Comparison of ENCODE assay signal across 20 cellular contexts in genomic region chr9:35944173-35944572, GRCh38. TPM values are rescaled to one million over a fixed set of nuclear protein-coding genes. Genes with fewer than 3 reads are reported as not detected.
A peak's percentile ranks its signal among the peaks of the same experiment; 100 is the strongest.
DNase-seq lines count a peak whose midpoint lies in the region; ATAC-seq and TF ChIP-seq lines count a peak whose summit lies in the region.
"Had no signal": no experiment of that assay in that cellular context is flagged by ENCODE, and none has a peak within 500 bp of the region (broad histone marks: within the 10 kb centered on the region; RNA-seq: fewer than 3 reads in every experiment).

No MANE protein-coding gene starts in this region.

- no peak for TF ChIP-seq EP300 in transverse colon (IDR thresholded peaks at IDR 0.05; ENCODE audit: low read depth)

- H3K27ac ChIP-seq in transverse colon, result peak overlapping the region; percentile 54 to 74 (median 71)
- no peak overlapping the region for H3K27ac ChIP-seq in upper lobe of right lung
- H3K27ac ChIP-seq: C4-2B had no signal

- H3K4me3 ChIP-seq in transverse colon, result no peak overlapping the region
- no peak overlapping the region for H3K4me3 ChIP-seq in upper lobe of right lung

- H3K36me3 Mint-ChIP-seq in activated naive CD4-positive, alpha-beta T cell treated with anti-CD3 and anti-CD28 coated beads, Interleukin-2, amount 50 U/mL, for 24 hours, result no peaks in the 10 kb centered on the region
- no peaks in the 10 kb centered on the region for H3K36me3 Mint-ChIP-seq in activated naive CD4-positive, alpha-beta T cell treated with anti-CD3 and anti-CD28 coated beads, Interleukin-2, amount 10 ng/mL, durations not matched to agents 7 days and 5 days
- H3K36me3 Mint-ChIP-seq in activated CD8-positive, alpha-beta T cell treated with anti-CD3 and anti-CD28 coated beads for 36 hours (ENCODE audit: low read depth), result no peaks in the 10 kb centered on the region

- intact Hi-C loops in left colon (cut with DNase I, micrococcal nuclease) (no loop called here), transverse colon (cut with DNase I; ENCODE audit: low total_unique reads) (loop anchor here (1.0 kb wide), 1 partner anchor 9 kb away; no protein-coding TSS in a partner anchor), upper lobe of right lung (cut with DNase I) (no loop called here)
- intact Hi-C loops in activated CD8-positive, alpha-beta T cell treated with anti-CD3 and anti-CD28 coated beads for 36 hours (cut with micrococcal nuclease), result loop anchor here (5.0 kb wide), 1 partner anchor 37 kb away; the partner anchor contains the start of genes HRCT1 and SPAAR

- no peaks in the 10 kb centered on the region for H3K27me3 Mint-ChIP-seq in activated naive CD4-positive, alpha-beta T cell treated with anti-CD3 and anti-CD28 coated beads, Interleukin-2, amount 50 U/mL, for 24 hours
- H3K27me3 Mint-ChIP-seq in activated naive CD4-positive, alpha-beta T cell treated with anti-CD3 and anti-CD28 coated beads, Interleukin-2, amount 10 ng/mL, durations not matched to agents 7 days and 5 days, result peaks cover 8% of the 10 kb centered on the region
- no peaks in the 10 kb centered on the region for H3K27me3 Mint-ChIP-seq in activated CD8-positive, alpha-beta T cell treated with anti-CD3 and anti-CD28 coated beads for 36 hours

- H3K9me3 Mint-ChIP-seq in activated naive CD4-positive, alpha-beta T cell treated with anti-CD3 and anti-CD28 coated beads, Interleukin-2, amount 50 U/mL, for 24 hours, result no peaks in the 10 kb centered on the region
- no peaks in the 10 kb centered on the region for H3K9me3 Mint-ChIP-seq in activated naive CD4-positive, alpha-beta T cell treated with anti-CD3 and anti-CD28 coated beads, Interleukin-2, amount 10 ng/mL, durations not matched to agents 7 days and 5 days
- H3K9me3 Mint-ChIP-seq in activated CD8-positive, alpha-beta T cell treated with anti-CD3 and anti-CD28 coated beads for 36 hours, result no peaks in the 10 kb centered on the region

- H3K36me3 ChIP-seq in transverse colon (no peaks in the 10 kb centered on the region), upper lobe of right lung (no peaks in the 10 kb centered on the region)

- TF ChIP-seq CTCF in transverse colon (IDR thresholded peaks at IDR 0.05), result no peak
- TF ChIP-seq CTCF in upper lobe of right lung (IDR thresholded peaks at IDR 0.05), result no peak
- no peak for TF ChIP-seq CTCF in activated CD8-positive, alpha-beta T cell treated with anti-CD3 and anti-CD28 coated beads for 36 hours (IDR thresholded peaks at IDR 0.05)

- no peak for TF ChIP-seq POLR2A in transverse colon (IDR thresholded peaks at IDR 0.05)

- H3K4me3 Mint-ChIP-seq in activated naive CD4-positive, alpha-beta T cell treated with anti-CD3 and anti-CD28 coated beads, Interleukin-2, amount 50 U/mL, for 24 hours, result peak overlapping the region; percentile 34
- H3K4me3 Mint-ChIP-seq in activated naive CD4-positive, alpha-beta T cell treated with anti-CD3 and anti-CD28 coated beads, Interleukin-2, amount 10 ng/mL, durations not matched to agents 7 days and 5 days, result no peak overlapping the region
- no peak overlapping the region for H3K4me3 Mint-ChIP-seq in activated CD8-positive, alpha-beta T cell treated with anti-CD3 and anti-CD28 coated beads for 36 hours

- ATAC-seq in left colon (peak; percentile 11), upper lobe of right lung (no peak)
- no peak for ATAC-seq in stimulated activated naive CD8-positive, alpha-beta T cell treated with anti-CD3 and anti-CD28 coated beads, Interleukin-15, Interleukin-2, amounts not matched to agents 100 U/mL and 50 U/mL, for 24 hours
- no peak for ATAC-seq in activated CD8-positive, alpha-beta T cell treated with anti-CD3 and anti-CD28 coated beads for 36 hours

- H3K4me1 ChIP-seq in transverse colon (peaks cover 5 to 66% (median 47%) of the 10 kb centered on the region in 4 donors), upper lobe of right lung (peaks cover 16% of the 10 kb centered on the region)

- no peak for DNase-seq in activated naive CD4-positive, alpha-beta T cell treated with anti-CD3 and anti-CD28 coated beads, Interleukin-2, amount 10 ng/mL, durations not matched to agents 7 days and 5 days
- DNase-seq in NCI-H2227 treated with DMSO at 0.1 percent for 48 hours (lab: John Stamatoyannopoulos, UW) (peak; percentile 3), left colon (peak in 1 of 2 donors; percentile 39), transverse colon (no peak), upper lobe of right lung (no peak)
- DNase-seq in stimulated activated naive CD8-positive, alpha-beta T cell treated with anti-CD3 and anti-CD28 coated beads, Interleukin-15, Interleukin-2, amounts not matched to agents 100 U/mL and 50 U/mL, for 24 hours, result no peak
- no peak for DNase-seq in activated CD8-positive, alpha-beta T cell treated with anti-CD3 and anti-CD28 coated beads for 36 hours
- DNase-seq: DMS79; HCEC 1CT; NCI-H1048; NCI-H146; NCI-H2081 treated with DMSO at 0.1 percent for 48 hours; NCI-H345; NCI-H69; NK-92 treated with Interleukin-12 subunit alpha and Interleukin-12 subunit beta, amount 100 ng/mL, for 24 hours; OCI-M1 had no signal

- POLR2A ChIA-PET in activated CD8-positive, alpha-beta T cell treated with anti-CD3 and anti-CD28 coated beads for 36 hours (lab: Charles Lee), result interaction anchor here (0.6 kb wide), 1 partner anchor 877 kb away, joined by 3 read pairs; no protein-coding TSS in a partner anchor

- CTCF ChIA-PET in activated naive CD4-positive, alpha-beta T cell treated with anti-CD3 and anti-CD28 coated beads, Interleukin-2, amount 10 ng/mL, durations not matched to agents 7 days and 5 days (lab: Charles Lee), result interaction anchor here (1.1 to 8.9 kb wide), 13 partner anchors 9 to 80 kb away, joined by 3 to 132 read pairs (median 7); partner anchors contain the start of genes HRCT1, OR2S2 and SPAAR
- CTCF ChIA-PET in activated CD8-positive, alpha-beta T cell treated with anti-CD3 and anti-CD28 coated beads for 36 hours (lab: Charles Lee), result interaction anchor here (0.9 to 9.4 kb wide), 23 partner anchors 8 to 223 kb away, joined by 3 to 147 read pairs (median 5); partner anchors contain the start of genes HRCT1, OR2S2 and SPAAR

- H3K27ac Mint-ChIP-seq in activated naive CD4-positive, alpha-beta T cell treated with anti-CD3 and anti-CD28 coated beads, Interleukin-2, amount 50 U/mL, for 24 hours, result peak overlapping the region; percentile 79
- no peak overlapping the region for H3K27ac Mint-ChIP-seq in activated naive CD4-positive, alpha-beta T cell treated with anti-CD3 and anti-CD28 coated beads, Interleukin-2, amount 10 ng/mL, durations not matched to agents 7 days and 5 days
- no peak overlapping the region for H3K27ac Mint-ChIP-seq in activated CD8-positive, alpha-beta T cell treated with anti-CD3 and anti-CD28 coated beads for 36 hours

- H3K27me3 ChIP-seq in transverse colon (no peaks in the 10 kb centered on the region), upper lobe of right lung (no peaks in the 10 kb centered on the region)

- H3K4me1 Mint-ChIP-seq in activated naive CD4-positive, alpha-beta T cell treated with anti-CD3 and anti-CD28 coated beads, Interleukin-2, amount 50 U/mL, for 24 hours, result peaks cover 76% of the 10 kb centered on the region
- peaks cover 41% of the 10 kb centered on the region for H3K4me1 Mint-ChIP-seq in activated naive CD4-positive, alpha-beta T cell treated with anti-CD3 and anti-CD28 coated beads, Interleukin-2, amount 10 ng/mL, durations not matched to agents 7 days and 5 days
- peaks cover 29% of the 10 kb centered on the region for H3K4me1 Mint-ChIP-seq in activated CD8-positive, alpha-beta T cell treated with anti-CD3 and anti-CD28 coated beads for 36 hours (ENCODE audit: low read depth)

- WGBS in transverse colon (ENCODE audit: low coverage in 1 of 2), 2 donors, result 66% methylated on average over 3 of the region's 3 CpGs; no CpG with 5 or more reads in 1 of the 2 donors

- in situ Hi-C loops in transverse colon (cut with MboI; ENCODE audit: low pct_ligation_motif_present in 1 of 4, low pct_unique_long_range_greater_than_20kb in 1 of 4, low sequenced_read_pairs in 3 of 4), result no loop called here

- H3K9me3 ChIP-seq in transverse colon (no peaks in the 10 kb centered on the region), upper lobe of right lung (no peaks in the 10 kb centered on the region)

RNA-seq across cellular contexts. Expression of gene OR2S2, which starts 13.8 kb away (rescaled TPM):
- total RNA-seq in left colon (not detected), transverse colon (not detected), upper lobe of right lung (not detected)
- total RNA-seq in activated CD8-positive, alpha-beta T cell treated with anti-CD3 and anti-CD28 coated beads for 36 hours, result not detected
- total RNA-seq: A172, G401 had no signal

RNA-seq across cellular contexts. Expression of gene SPAAR, which starts 34.9 kb away (rescaled TPM):
- total RNA-seq in left colon (1 to 10 TPM; 1.3 to 2.1 TPM), transverse colon (1 to 10 TPM in 1 of 4 donors, under 1 TPM in 1, not detected in 2; 0.68 to 2.5 TPM), upper lobe of right lung (13.5 TPM)
- not detected for total RNA-seq in activated CD8-positive, alpha-beta T cell treated with anti-CD3 and anti-CD28 coated beads for 36 hours

RNA-seq across cellular contexts. Expression of gene HRCT1, which starts 38.2 kb away (rescaled TPM):
- total RNA-seq in left colon (10 to 100 TPM; 17.4 to 58.7 TPM), transverse colon (10 to 100 TPM; 23.9 to 60.2 (median 34.3) TPM), upper lobe of right lung (10.8 TPM)
- total RNA-seq in activated CD8-positive, alpha-beta T cell treated with anti-CD3 and anti-CD28 coated beads for 36 hours, result not detected
- total RNA-seq: A172, G401 had no signal

Comparison
In these comparisons a context has a peak if more than half of its experiments do, and no peak if none do; other contexts are left out.
1. RNA of gene HRCT1, which starts 38.2 kb away (total RNA-seq): 17.4 to 58.7 TPM in left colon, 23.9 to 60.2 TPM in transverse colon and 10.8 TPM in upper lobe of right lung (single experiment); not detected in activated CD8-positive, alpha-beta T cell treated with anti-CD3 and anti-CD28 coated beads for 36 hours; every median in the first group is over 10 times any median in the second.
2. intact Hi-C loops: an anchor here in transverse colon (1.0 kb wide) and activated CD8-positive, alpha-beta T cell treated with anti-CD3 and anti-CD28 coated beads for 36 hours (5.0 kb wide); none called in left colon and upper lobe of right lung.